10 cellular contexts compared by ENCODE assay signal in genomic region chr16:10729649-10730048, GRCh38. TPM values are rescaled to one million over a fixed set of nuclear protein-coding genes. Genes with fewer than 3 reads are reported as not detected.
A peak's percentile ranks its signal among the peaks of the same experiment; 100 is the strongest.
DNase-seq lines count a peak whose midpoint lies in the region; ATAC-seq and TF ChIP-seq lines count a peak whose summit lies in the region.
"Had no signal": no experiment of that assay in that cellular context is flagged by ENCODE, and none has a peak within 500 bp of the region (broad histone marks: within the 10 kb centered on the region; RNA-seq: fewer than 3 reads in every experiment).

No MANE protein-coding gene starts in this region.

- H3K27ac Mint-ChIP-seq in activated naive CD4-positive, alpha-beta T cell treated with anti-CD3 and anti-CD28 coated beads for 36 hours, result no peak overlapping the region

- CTCF ChIA-PET in activated naive CD4-positive, alpha-beta T cell treated with anti-CD3 and anti-CD28 coated beads for 36 hours (lab: Charles Lee), result no interaction called here

- no peaks in the 10 kb centered on the region for H3K79me2 ChIP-seq in osteoblast (ENCODE audit: insufficient read depth, low read length)

- H2AFZ ChIP-seq in osteoblast (ENCODE audit: low read length), result peak overlapping the region; percentile 62

- H3K27me3 ChIP-seq in osteoblast (ENCODE audit: insufficient read depth, low read length) (no peaks in the 10 kb centered on the region), HAP-1 (ENCODE audit: low read depth) (peaks cover 4% of the 10 kb centered on the region; the same call in 1 of the 2 replicates)

- no peak for ATAC-seq in HG03095 (IDR thresholded peaks at IDR 0.05; ENCODE audit: unreplicated experiment)

- H3K4me1 ChIP-seq in osteoblast (ENCODE audit: insufficient read depth, low read length) (peaks cover 5% of the 10 kb centered on the region), HAP-1 (no peaks in the 10 kb centered on the region)

- H3K4me3 ChIP-seq in choroid plexus epithelial cell (ENCODE audit: low read depth, low read length) (no peak overlapping the region), osteoblast (ENCODE audit: insufficient read depth, low read length) (no peak overlapping the region), HAP-1 (no peak overlapping the region)

- no peaks in the 10 kb centered on the region for H3K36me3 Mint-ChIP-seq in activated naive CD4-positive, alpha-beta T cell treated with anti-CD3 and anti-CD28 coated beads for 36 hours (ENCODE audit: low read depth)

- no peaks in the 10 kb centered on the region for H4K20me1 ChIP-seq in osteoblast (ENCODE audit: insufficient read depth, low read length)

- no peak overlapping the region for H3K27ac ChIP-seq in osteoblast (ENCODE audit: low read depth, low read length)

- no peak overlapping the region for H3K4me3 Mint-ChIP-seq in activated naive CD4-positive, alpha-beta T cell treated with anti-CD3 and anti-CD28 coated beads for 36 hours
- H3K4me3 Mint-ChIP-seq: naive B cell had no signal

- TF ChIP-seq CTCF in choroid plexus epithelial cell (conservative IDR thresholded peaks at IDR 0.05; ENCODE audit: low read depth, low read length) (no peak), osteoblast (IDR thresholded peaks at IDR 0.05; ENCODE audit: extremely low read depth, low read depth, low read length) (no peak)

- H3K36me3 ChIP-seq in osteoblast (ENCODE audit: insufficient read depth, low read length), result no peaks in the 10 kb centered on the region
- H3K36me3 ChIP-seq in HAP-1 (replicated peaks), result no peaks in the 10 kb centered on the region

- in situ Hi-C loops in HAP-1 (cut with MboI; ENCODE audit: low sequenced_read_pairs), result no loop called here

- H3K4me1 Mint-ChIP-seq in activated naive CD4-positive, alpha-beta T cell treated with anti-CD3 and anti-CD28 coated beads for 36 hours (ENCODE audit: low read depth), result no peaks in the 10 kb centered on the region
- H3K4me1 Mint-ChIP-seq: naive B cell had no signal

- DNase-seq in EH (ENCODE audit: low read depth), result peak; percentile 55
- DNase-seq in NCI-H2171 treated with DMSO at 0.1 percent for 48 hours (lab: John Stamatoyannopoulos, UW), result peak; percentile 93
- peak; percentile 11 for DNase-seq in choroid plexus epithelial cell (ENCODE audit: low read depth)
- DNase-seq in osteoblast (ENCODE audit: insufficient read length, low spot score, missing footprints), result peak; percentile 78
- DNase-seq in NCI-H1092 treated with DMSO at 0.1 percent for 48 hours (lab: John Stamatoyannopoulos, UW), result no peak
- no peak for DNase-seq in activated naive CD4-positive, alpha-beta T cell treated with anti-CD3 and anti-CD28 coated beads for 36 hours
- no peak for DNase-seq in HAP-1 (ENCODE audit: low spot score in 2 of 2)
- DNase-seq: activated CD4-positive, CD25-positive, alpha-beta regulatory T cell; naive B cell had no signal

- H3K9me3 ChIP-seq in osteoblast (ENCODE audit: low read depth, low read length), result no peaks in the 10 kb centered on the region
- H3K9me3 ChIP-seq in HAP-1, result no peaks in the 10 kb centered on the region

- no peaks in the 10 kb centered on the region for H3K27me3 Mint-ChIP-seq in activated naive CD4-positive, alpha-beta T cell treated with anti-CD3 and anti-CD28 coated beads for 36 hours (ENCODE audit: low read depth)
- H3K27me3 Mint-ChIP-seq: naive B cell had no signal

- intact Hi-C loops in activated naive CD4-positive, alpha-beta T cell treated with anti-CD3 and anti-CD28 coated beads for 36 hours (cut with micrococcal nuclease), result no loop called here

- H3K4me2 ChIP-seq in osteoblast (ENCODE audit: insufficient read depth, low read length), result peak overlapping the region; percentile 24

- no peaks in the 10 kb centered on the region for H3K9me3 Mint-ChIP-seq in activated naive CD4-positive, alpha-beta T cell treated with anti-CD3 and anti-CD28 coated beads for 36 hours

RNA-seq across cellular contexts. Expression of gene NUBP1, which starts 14.0 kb away (rescaled TPM):
- 19.5 and 20.0 TPM in 2 replicates for total RNA-seq in osteoblast
- 10 to 100 TPM; 22.3 to 23.0 TPM for total RNA-seq in activated naive CD4-positive, alpha-beta T cell treated with anti-CD3 and anti-CD28 coated beads for 36 hours

RNA-seq across cellular contexts. Expression of gene TEKT5, which starts 34.9 kb away (rescaled TPM):
- 0.29 and 0.36 TPM in 2 replicates for total RNA-seq in osteoblast
- under 1 TPM in 1 of 2 experiments, not detected in 1; 0.15 TPM for total RNA-seq in activated naive CD4-positive, alpha-beta T cell treated with anti-CD3 and anti-CD28 coated beads for 36 hours

Comparison
In these comparisons a context has a peak if more than half of its experiments do, and no peak if none do; other contexts are left out.
1. DNase-seq: peak in EH (single experiment), NCI-H2171 treated with DMSO at 0.1 percent for 48 hours (single experiment), choroid plexus epithelial cell (single experiment) and osteoblast (single experiment); none in NCI-H1092 treated with DMSO at 0.1 percent for 48 hours (single experiment), activated naive CD4-positive, alpha-beta T cell treated with anti-CD3 and anti-CD28 coated beads for 36 hours (single experiment) and HAP-1 (0 of 2).